ENCODE assay signal across 23 cellular contexts in genomic region chr1:161285113-161285512, GRCh38. TPM values are rescaled to one million over a fixed set of nuclear protein-coding genes. Genes with fewer than 3 reads are reported as not detected.
DNase-seq lines count a peak whose midpoint lies in the region; ATAC-seq, FAIRE-seq and TF ChIP-seq lines count a peak whose summit lies in the region.
"Had no signal": no experiment of that assay in that cellular context is flagged by ENCODE, and none has a peak within 500 bp of the region (broad histone marks: within the 10 kb centered on the region; RNA-seq: fewer than 3 reads in every experiment).

No MANE protein-coding gene starts in this region.

- no peaks in the 10 kb centered on the region for H4K20me1 ChIP-seq in HepG2 (ENCODE audit: insufficient read depth, low read length)
- H4K20me1 ChIP-seq: BLaER1 had no signal

- no peak for TF ChIP-seq RAD21 in HepG2 (CRISPR knock-in tag; IDR thresholded peaks at IDR 0.05)

- H3K4me3 ChIP-seq in HepG2 (replicated peaks in 1 of 3; ENCODE audit: insufficient read depth in 1 of 3, low read depth in 2 of 3, low read length in 3 of 3), result no peak overlapping the region
- no peak overlapping the region for H3K4me3 ChIP-seq in right lobe of liver
- no peak overlapping the region for H3K4me3 ChIP-seq in endodermal cell (ENCODE audit: low read length)
- H3K4me3 ChIP-seq: BLaER1 had no signal

- POLR2A ChIA-PET in HepG2 (lab: Yijun Ruan, JAX), result no interaction called here

- no TSS peak for BruUV-seq in HepG2 (replicated peaks; lab: Mats Ljungman, UMichigan)

- H3K27me3 ChIP-seq in HepG2 (ENCODE audit: control insufficient read depth in 1 of 2, insufficient read depth in 2 of 2, low read length in 2 of 2) (no peaks in the 10 kb centered on the region; a peak in 1 of 5 replicates), right lobe of liver (no peaks in the 10 kb centered on the region), endodermal cell (ENCODE audit: control insufficient read depth, insufficient read depth, low read length, poor library complexity, severe bottlenecking) (peaks cover 5% of the 10 kb centered on the region)
- H3K27me3 ChIP-seq: BLaER1 had no signal

- no peaks in the 10 kb centered on the region for H3K79me2 ChIP-seq in HepG2 (ENCODE audit: insufficient read depth, low read length)

- peaks cover 22% of the 10 kb centered on the region for H3K4me1 Mint-ChIP-seq in endodermal cell
- H3K4me1 Mint-ChIP-seq: CD4-positive, alpha-beta memory T cell had no signal

- peaks cover 14% of the 10 kb centered on the region for H3K27me3 Mint-ChIP-seq in endodermal cell (ENCODE audit: insufficient read depth)

- no peak for TF ChIP-seq POLR2A in HepG2 (IDR thresholded peaks at IDR 0.05; ENCODE audit: insufficient read depth in 1 of 2, low read depth in 2 of 2, low read length in 2 of 2)
- no peak for TF ChIP-seq POLR2A in right lobe of liver (IDR thresholded peaks at IDR 0.05)

- TF ChIP-seq CTCF in HepG2 (CRISPR knock-in tag; IDR thresholded peaks at IDR 0.05) (no peak), right lobe of liver (IDR thresholded peaks at IDR 0.05) (no peak), endodermal cell (conservative IDR thresholded peaks at IDR 0.05) (peak; percentile 15)

- no peak overlapping the region for H3K4me3 Mint-ChIP-seq in endodermal cell
- H3K4me3 Mint-ChIP-seq: CD14-positive monocyte; CD4-positive, alpha-beta memory T cell had no signal

- WGBS in HepG2 (ENCODE audit: low lambda C conversion rate), result 86% methylated on average over 2 of the region's 2 CpGs
- WGBS in right lobe of liver (ENCODE audit: insufficient coverage, low coverage, low lambda C conversion rate, missing lambda C conversion rate), result 89% methylated on average over 1 of the region's 2 CpGs
- 90 to 100% methylated on average over 1 to 2 of the region's 2 CpGs for WGBS in endodermal cell (ENCODE audit: insufficient coverage in 1 of 2, insufficient read length in 1 of 2), 2 experiments

- H3K36me3 Mint-ChIP-seq in endodermal cell (ENCODE audit: low read depth), result peaks cover 4% of the 10 kb centered on the region
- H3K36me3 Mint-ChIP-seq: CD14-positive monocyte had no signal

- H3K9me3 ChIP-seq in HepG2 (ENCODE audit: low read length), result no peaks in the 10 kb centered on the region
- no peaks in the 10 kb centered on the region for H3K9me3 ChIP-seq in right lobe of liver
- no peaks in the 10 kb centered on the region for H3K9me3 ChIP-seq in endodermal cell (ENCODE audit: control insufficient read depth, low read length)
- H3K9me3 ChIP-seq: BLaER1 had no signal

- CTCF ChIA-PET in HepG2 (lab: Yijun Ruan, JAX; ENCODE audit: low intra/inter-chr PET ratio, low total read pairs), result no interaction called here

- H3K9ac ChIP-seq in HepG2 (ENCODE audit: insufficient read depth, low read depth, low read length), result no peak overlapping the region
- no peak overlapping the region for H3K9ac ChIP-seq in endodermal cell (ENCODE audit: extremely low read depth, low read length, poor library complexity, severe bottlenecking)
- H3K9ac ChIP-seq: BLaER1 had no signal

- no peak overlapping the region for H3K27ac ChIP-seq in HepG2 (ENCODE audit: extremely low read length, insufficient read depth, low read length)
- no peak overlapping the region for H3K27ac ChIP-seq in right lobe of liver
- no peak overlapping the region for H3K27ac ChIP-seq in endodermal cell (ENCODE audit: low read depth, low read length)
- H3K27ac ChIP-seq: 22Rv1, BLaER1, HL-60 had no signal

- peaks cover 17% of the 10 kb centered on the region for H3K4me1 ChIP-seq in HepG2 (ENCODE audit: insufficient read depth, low read length)
- no peaks in the 10 kb centered on the region for H3K4me1 ChIP-seq in right lobe of liver
- no peaks in the 10 kb centered on the region for H3K4me1 ChIP-seq in endodermal cell (ENCODE audit: control insufficient read depth, insufficient read depth, low read length)
- H3K4me1 ChIP-seq: BLaER1 had no signal

- in situ Hi-C loops in HepG2 (cut with HindIII; ENCODE audit: extremely low pct_ligation_motif_present, low pct_unique_long_range_greater_than_20kb), result no loop called here

- no peaks in the 10 kb centered on the region for H3K36me3 ChIP-seq in HepG2 (replicated peaks in 1 of 2; ENCODE audit: control insufficient read depth in 1 of 2, insufficient read depth in 2 of 2, low read length in 2 of 2)
- H3K36me3 ChIP-seq in right lobe of liver, result no peaks in the 10 kb centered on the region
- H3K36me3 ChIP-seq in endodermal cell (ENCODE audit: control insufficient read depth, insufficient read depth, low read length), result no peaks in the 10 kb centered on the region
- H3K36me3 ChIP-seq: BLaER1 had no signal

- no peak for TF ChIP-seq EP300 in HepG2 (IDR thresholded peaks at IDR 0.05; ENCODE audit: low read depth in 2 of 2, low read length in 2 of 2)
- no peak for TF ChIP-seq EP300 in HepG2 (CRISPR knock-in tag; IDR thresholded peaks at IDR 0.05; ENCODE audit: borderline replicate concordance)

- no peak overlapping the region for H3K4me2 ChIP-seq in HepG2 (ENCODE audit: low read depth, low read length)
- H3K4me2 ChIP-seq: BLaER1 had no signal

- H3K27ac Mint-ChIP-seq in endodermal cell, result no peak overlapping the region
- H3K27ac Mint-ChIP-seq: CD4-positive, alpha-beta memory T cell had no signal

- H2AFZ ChIP-seq in HepG2 (ENCODE audit: low read length), result no peak overlapping the region

- H3K9me3 Mint-ChIP-seq in endodermal cell, result peaks cover 13% of the 10 kb centered on the region
- H3K9me3 Mint-ChIP-seq: CD14-positive monocyte; CD4-positive, alpha-beta memory T cell had no signal

- peak; percentile 45; the same call in 2 of the 3 replicates for ATAC-seq in HepG2
- no peak for ATAC-seq in right lobe of liver
- no peak for ATAC-seq in GM21515 (IDR thresholded peaks at IDR 0.05; ENCODE audit: unreplicated experiment)
- ATAC-seq in HG02884 (IDR thresholded peaks at IDR 0.05; ENCODE audit: unreplicated experiment), result no peak

- no peak for FAIRE-seq in HepG2 (lab: Jason Lieb, UNC)
- FAIRE-seq: GM12892, GM18507, H54 had no signal

- intact Hi-C loops in HepG2 (cut with micrococcal nuclease; ENCODE audit: unreplicated experiment), result no loop called here
- intact Hi-C loops in right lobe of liver (cut with DNase I), result loop anchor here in 1 of 2 donors (10.0 kb wide), 1 partner anchor 50 kb away; the partner anchor contains the start of gene NR1I3

- DNase-seq in HepG2 (ENCODE audit: low spot score), result no peak
- DNase-seq in right lobe of liver, result no peak
- DNase-seq in endodermal cell, result no peak
- DNase-seq: CD4-positive, alpha-beta memory T cell; DMS153; DMS79; GDM1; HCEC 1CT; IMR-90; KBM-7 had no signal

RNA-seq across cellular contexts. Expression of gene MPZ, which starts 24.7 kb away (rescaled TPM):
- total RNA-seq in HepG2 (2016; rRNA removed; fragmentation: Illumina TruSeq; extraction: Trizol) (7.3 and 18.3 TPM in 2 replicates), right lobe of liver (10 to 100 TPM in 1 of 6 experiments, 1 to 10 TPM in 5; 2.1 to 14.3 (median 6.5) TPM), endodermal cell (1 to 10 TPM; 1.7 to 3.3 TPM)
- 3.3 and 3.6 TPM in 2 replicates for total RNA-seq in HepG2 (2016; cell fraction: cytosol; rRNA removed; fragmentation: Illumina TruSeq; extraction: Trizol; ENCODE audit: low read depth)
- 6.2 and 18.9 TPM in 2 replicates for total RNA-seq in HepG2 (2016; cell fraction: insoluble cytoplasmic fraction; rRNA removed; fragmentation: Illumina TruSeq; extraction: Trizol)
- 6.8 and 7.5 TPM in 2 replicates for total RNA-seq in HepG2 (2016; cell fraction: membrane; rRNA removed; fragmentation: Illumina TruSeq; extraction: Trizol)
- 17.3 and 17.7 TPM in 2 replicates for total RNA-seq in HepG2 (2016; cell fraction: nucleus; rRNA removed; fragmentation: Illumina TruSeq; extraction: Trizol)
- polyA plus RNA-seq in HepG2 (2011; rRNA removed), result 24.6 and 26.7 TPM in 2 replicates
- polyA plus RNA-seq in HepG2 (2011; cell fraction: cytosol; rRNA removed), result 25.7 and 26.7 TPM in 2 replicates
- 23.6 and 24.3 TPM in 2 replicates for polyA plus RNA-seq in HepG2 (2011; cell fraction: nucleus; rRNA removed)
- polyA plus RNA-seq in HepG2 (2012), result 12.7 and 16.3 TPM in 2 replicates
- polyA plus RNA-seq in HepG2 (2016; cell fraction: cytosol; fragmentation: Illumina TruSeq; extraction: Trizol; ENCODE audit: low read depth), result 3.8 and 3.9 TPM in 2 replicates
- 7.7 and 9.4 TPM in 2 replicates for polyA plus RNA-seq in HepG2 (2016; cell fraction: insoluble cytoplasmic fraction; fragmentation: Illumina TruSeq; extraction: Trizol; ENCODE audit: low read depth)
- 7.1 and 7.5 TPM in 2 replicates for polyA plus RNA-seq in HepG2 (2016; cell fraction: membrane; fragmentation: Illumina TruSeq; extraction: Trizol; ENCODE audit: low read depth)
- 35.3 and 35.6 TPM in 2 replicates for polyA plus RNA-seq in HepG2 (2016; cell fraction: nucleus; fragmentation: Illumina TruSeq; extraction: Trizol; ENCODE audit: insufficient read depth, low read depth)
- 0.94 and 16.6 TPM in 2 replicates for polyA minus RNA-seq in HepG2 (2011; rRNA and poly(A)+ RNA removed; ENCODE audit: low replicate concordance)
- 7.5 and 8.2 TPM in 2 replicates for polyA minus RNA-seq in HepG2 (2011; cell fraction: cytosol; rRNA and poly(A)+ RNA removed)
- 5.5 and 7.5 TPM in 2 replicates for polyA minus RNA-seq in HepG2 (2011; cell fraction: nucleus; rRNA and poly(A)+ RNA removed)
- polyA plus RNA-seq in endodermal cell (2013, experiment 1 of 2), result 20.3 TPM
- polyA plus RNA-seq in endodermal cell (2013, experiment 2 of 2), result 18.3 TPM

RNA-seq across cellular contexts. Expression of gene PCP4L1, which starts 26.6 kb away (rescaled TPM):
- total RNA-seq in HepG2 (2016; rRNA removed; fragmentation: Illumina TruSeq; extraction: Trizol) (not detected in 2 replicates), right lobe of liver (1 to 10 TPM; 1.3 to 6.0 (median 2.9) TPM), endodermal cell (10 to 100 TPM in 1 of 2 donors, 1 to 10 TPM in 1; 4.0 to 11.3 TPM)
- total RNA-seq in HepG2 (2016; cell fraction: cytosol; rRNA removed; fragmentation: Illumina TruSeq; extraction: Trizol; ENCODE audit: low read depth), result not detected in 2 replicates
- 0.11 TPM in 1 of 2 replicates, not detected in the other for total RNA-seq in HepG2 (2016; cell fraction: insoluble cytoplasmic fraction; rRNA removed; fragmentation: Illumina TruSeq; extraction: Trizol)
- total RNA-seq in HepG2 (2016; cell fraction: membrane; rRNA removed; fragmentation: Illumina TruSeq; extraction: Trizol), result 0.12 and 0.17 TPM in 2 replicates
- total RNA-seq in HepG2 (2016; cell fraction: nucleus; rRNA removed; fragmentation: Illumina TruSeq; extraction: Trizol), result 0.25 TPM in 1 of 2 replicates, not detected in the other
- 0.28 and 0.59 TPM in 2 replicates for polyA plus RNA-seq in HepG2 (2011; rRNA removed)
- polyA plus RNA-seq in HepG2 (2011; cell fraction: cytosol; rRNA removed), result 0.09 and 0.28 TPM in 2 replicates
- polyA plus RNA-seq in HepG2 (2011; cell fraction: nucleus; rRNA removed), result 0.29 and 0.38 TPM in 2 replicates
- polyA plus RNA-seq in HepG2 (2012), result 0.37 and 1.6 TPM in 2 replicates
- not detected in 2 replicates for polyA plus RNA-seq in HepG2 (2016; cell fraction: cytosol; fragmentation: Illumina TruSeq; extraction: Trizol; ENCODE audit: low read depth)
- 0.23 TPM in 1 of 2 replicates, not detected in the other for polyA plus RNA-seq in HepG2 (2016; cell fraction: insoluble cytoplasmic fraction; fragmentation: Illumina TruSeq; extraction: Trizol; ENCODE audit: low read depth)
- polyA plus RNA-seq in HepG2 (2016; cell fraction: membrane; fragmentation: Illumina TruSeq; extraction: Trizol; ENCODE audit: low read depth), result not detected in 2 replicates
- polyA plus RNA-seq in HepG2 (2016; cell fraction: nucleus; fragmentation: Illumina TruSeq; extraction: Trizol; ENCODE audit: insufficient read depth, low read depth), result not detected in 2 replicates
- 0.26 TPM in 1 of 2 replicates, not detected in the other for polyA minus RNA-seq in HepG2 (2011; rRNA and poly(A)+ RNA removed; ENCODE audit: low replicate concordance)
- polyA minus RNA-seq in HepG2 (2011; cell fraction: cytosol; rRNA and poly(A)+ RNA removed), result not detected in 2 replicates
- polyA minus RNA-seq in HepG2 (2011; cell fraction: nucleus; rRNA and poly(A)+ RNA removed), result 0.37 TPM in 1 of 2 replicates, not detected in the other
- polyA plus RNA-seq in endodermal cell (2013, experiment 1 of 2), result not detected
- polyA plus RNA-seq in endodermal cell (2013, experiment 2 of 2), result 0.33 TPM
- total RNA-seq: A673; CD4-positive, alpha-beta memory T cell; IMR-90 had no signal
- polyA plus RNA-seq: AG04450; CD14-positive monocyte; CD4-positive, alpha-beta memory T cell; IMR-90 had no signal

RNA-seq across cellular contexts. Expression of gene SDHC, which starts 29.1 kb away (rescaled TPM):
- 27.1 and 85.0 TPM in 2 replicates for total RNA-seq in HepG2 (2016; rRNA removed; fragmentation: Illumina TruSeq; extraction: Trizol)
- 6.6 and 7.1 TPM in 2 replicates for total RNA-seq in HepG2 (2016; cell fraction: cytosol; rRNA removed; fragmentation: Illumina TruSeq; extraction: Trizol; ENCODE audit: low read depth)
- total RNA-seq in HepG2 (2016; cell fraction: insoluble cytoplasmic fraction; rRNA removed; fragmentation: Illumina TruSeq; extraction: Trizol), result 31.5 and 89.0 TPM in 2 replicates
- 11.7 and 14.4 TPM in 2 replicates for total RNA-seq in HepG2 (2016; cell fraction: membrane; rRNA removed; fragmentation: Illumina TruSeq; extraction: Trizol)
- 35.3 and 45.4 TPM in 2 replicates for total RNA-seq in HepG2 (2016; cell fraction: nucleus; rRNA removed; fragmentation: Illumina TruSeq; extraction: Trizol)
- 199 and 229 TPM in 2 replicates for polyA plus RNA-seq in HepG2 (2011; rRNA removed)
- polyA plus RNA-seq in HepG2 (2011; cell fraction: cytosol; rRNA removed), result 343 and 361 TPM in 2 replicates
- polyA plus RNA-seq in HepG2 (2011; cell fraction: nucleus; rRNA removed), result 86.0 and 92.0 TPM in 2 replicates
- polyA plus RNA-seq in HepG2 (2012), result 170 and 238 TPM in 2 replicates
- 38.5 and 40.2 TPM in 2 replicates for polyA plus RNA-seq in HepG2 (2016; cell fraction: cytosol; fragmentation: Illumina TruSeq; extraction: Trizol; ENCODE audit: low read depth)
- 408 and 469 TPM in 2 replicates for polyA plus RNA-seq in HepG2 (2016; cell fraction: insoluble cytoplasmic fraction; fragmentation: Illumina TruSeq; extraction: Trizol; ENCODE audit: low read depth)
- polyA plus RNA-seq in HepG2 (2016; cell fraction: membrane; fragmentation: Illumina TruSeq; extraction: Trizol; ENCODE audit: low read depth), result 66.2 and 70.3 TPM in 2 replicates
- polyA plus RNA-seq in HepG2 (2016; cell fraction: nucleus; fragmentation: Illumina TruSeq; extraction: Trizol; ENCODE audit: insufficient read depth, low read depth), result 164 and 176 TPM in 2 replicates
- 193 and 211 TPM in 2 replicates for polyA minus RNA-seq in HepG2 (2011; rRNA and poly(A)+ RNA removed; ENCODE audit: low replicate concordance)
- polyA minus RNA-seq in HepG2 (2011; cell fraction: cytosol; rRNA and poly(A)+ RNA removed), result 97.8 and 115 TPM in 2 replicates
- polyA minus RNA-seq in HepG2 (2011; cell fraction: nucleus; rRNA and poly(A)+ RNA removed), result 70.2 and 72.6 TPM in 2 replicates
- total RNA-seq in right lobe of liver, result 100 to 1,000 TPM; 167 to 282 (median 235) TPM
- total RNA-seq in endodermal cell, result 100 to 1,000 TPM; 270 to 296 TPM
- polyA plus RNA-seq in endodermal cell (2013, experiment 1 of 2), result 206 TPM
- polyA plus RNA-seq in endodermal cell (2013, experiment 2 of 2), result 181 TPM

RNA-seq across cellular contexts. Expression of gene NR1I3, which starts 47.1 kb away (rescaled TPM):
- total RNA-seq in HepG2 (2016; rRNA removed; fragmentation: Illumina TruSeq; extraction: Trizol) (0.60 and 0.95 TPM in 2 replicates), right lobe of liver (100 to 1,000 TPM in 3 of 6 experiments, 10 to 100 TPM in 3; 24.1 to 169 (median 85.7) TPM), endodermal cell (not detected)
- 0.44 and 0.61 TPM in 2 replicates for total RNA-seq in HepG2 (2016; cell fraction: cytosol; rRNA removed; fragmentation: Illumina TruSeq; extraction: Trizol; ENCODE audit: low read depth)
- total RNA-seq in HepG2 (2016; cell fraction: insoluble cytoplasmic fraction; rRNA removed; fragmentation: Illumina TruSeq; extraction: Trizol), result 0.62 and 1.3 TPM in 2 replicates
- 0.28 and 1.5 TPM in 2 replicates for total RNA-seq in HepG2 (2016; cell fraction: membrane; rRNA removed; fragmentation: Illumina TruSeq; extraction: Trizol)
- total RNA-seq in HepG2 (2016; cell fraction: nucleus; rRNA removed; fragmentation: Illumina TruSeq; extraction: Trizol), result 1.3 and 1.6 TPM in 2 replicates
- polyA plus RNA-seq in HepG2 (2011; rRNA removed), result 0.56 and 0.62 TPM in 2 replicates
- polyA plus RNA-seq in HepG2 (2011; cell fraction: cytosol; rRNA removed), result 0.25 and 0.55 TPM in 2 replicates
- 2.3 and 3.0 TPM in 2 replicates for polyA plus RNA-seq in HepG2 (2011; cell fraction: nucleus; rRNA removed)
- 1.4 and 5.3 TPM in 2 replicates for polyA plus RNA-seq in HepG2 (2012)
- 0.33 and 0.49 TPM in 2 replicates for polyA plus RNA-seq in HepG2 (2016; cell fraction: cytosol; fragmentation: Illumina TruSeq; extraction: Trizol; ENCODE audit: low read depth)
- 0.58 and 0.98 TPM in 2 replicates for polyA plus RNA-seq in HepG2 (2016; cell fraction: insoluble cytoplasmic fraction; fragmentation: Illumina TruSeq; extraction: Trizol; ENCODE audit: low read depth)
- polyA plus RNA-seq in HepG2 (2016; cell fraction: membrane; fragmentation: Illumina TruSeq; extraction: Trizol; ENCODE audit: low read depth), result 0.23 and 0.64 TPM in 2 replicates
- 1.1 and 2.0 TPM in 2 replicates for polyA plus RNA-seq in HepG2 (2016; cell fraction: nucleus; fragmentation: Illumina TruSeq; extraction: Trizol; ENCODE audit: insufficient read depth, low read depth)
- polyA minus RNA-seq in HepG2 (2011; rRNA and poly(A)+ RNA removed; ENCODE audit: low replicate concordance), result 0.32 TPM in 1 of 2 replicates, not detected in the other
- polyA minus RNA-seq in HepG2 (2011; cell fraction: cytosol; rRNA and poly(A)+ RNA removed), result not detected in 2 replicates
- 0.62 and 1.7 TPM in 2 replicates for polyA minus RNA-seq in HepG2 (2011; cell fraction: nucleus; rRNA and poly(A)+ RNA removed)
- not detected for polyA plus RNA-seq in endodermal cell (2013, experiment 1 of 2)
- polyA plus RNA-seq in endodermal cell (2013, experiment 2 of 2), result not detected
- total RNA-seq: A673; CD4-positive, alpha-beta memory T cell; Daoy; HT1080; IMR-90 had no signal
- polyA plus RNA-seq: AG04450, CD14-positive monocyte, IMR-90 had no signal

RNA-seq across cellular contexts. Expression of gene TOMM40L, which starts 59.3 kb away (rescaled TPM):
- total RNA-seq in HepG2 (2016; rRNA removed; fragmentation: Illumina TruSeq; extraction: Trizol) (26.2 and 29.1 TPM in 2 replicates), right lobe of liver (10 to 100 TPM in 3 of 6 experiments, 1 to 10 TPM in 3; 4.3 to 18.5 (median 8.1) TPM), endodermal cell (10 to 100 TPM in 1 of 2 donors, 1 to 10 TPM in 1; 9.0 to 11.6 TPM)
- total RNA-seq in HepG2 (2016; cell fraction: cytosol; rRNA removed; fragmentation: Illumina TruSeq; extraction: Trizol; ENCODE audit: low read depth), result 8.5 and 8.6 TPM in 2 replicates
- 26.8 and 29.0 TPM in 2 replicates for total RNA-seq in HepG2 (2016; cell fraction: insoluble cytoplasmic fraction; rRNA removed; fragmentation: Illumina TruSeq; extraction: Trizol)
- 28.7 and 28.9 TPM in 2 replicates for total RNA-seq in HepG2 (2016; cell fraction: membrane; rRNA removed; fragmentation: Illumina TruSeq; extraction: Trizol)
- 18.4 and 20.4 TPM in 2 replicates for total RNA-seq in HepG2 (2016; cell fraction: nucleus; rRNA removed; fragmentation: Illumina TruSeq; extraction: Trizol)
- polyA plus RNA-seq in HepG2 (2011; rRNA removed), result 14.1 and 16.9 TPM in 2 replicates
- 15.2 and 16.3 TPM in 2 replicates for polyA plus RNA-seq in HepG2 (2011; cell fraction: cytosol; rRNA removed)
- polyA plus RNA-seq in HepG2 (2011; cell fraction: nucleus; rRNA removed), result 29.3 and 32.6 TPM in 2 replicates
- polyA plus RNA-seq in HepG2 (2012), result 8.7 and 12.4 TPM in 2 replicates
- polyA plus RNA-seq in HepG2 (2016; cell fraction: cytosol; fragmentation: Illumina TruSeq; extraction: Trizol; ENCODE audit: low read depth), result 8.3 and 8.8 TPM in 2 replicates
- 26.8 and 28.0 TPM in 2 replicates for polyA plus RNA-seq in HepG2 (2016; cell fraction: insoluble cytoplasmic fraction; fragmentation: Illumina TruSeq; extraction: Trizol; ENCODE audit: low read depth)
- 20.9 and 21.0 TPM in 2 replicates for polyA plus RNA-seq in HepG2 (2016; cell fraction: membrane; fragmentation: Illumina TruSeq; extraction: Trizol; ENCODE audit: low read depth)
- polyA plus RNA-seq in HepG2 (2016; cell fraction: nucleus; fragmentation: Illumina TruSeq; extraction: Trizol; ENCODE audit: insufficient read depth, low read depth), result 34.0 and 43.4 TPM in 2 replicates
- polyA minus RNA-seq in HepG2 (2011; rRNA and poly(A)+ RNA removed; ENCODE audit: low replicate concordance), result 52.6 and 61.0 TPM in 2 replicates
- polyA minus RNA-seq in HepG2 (2011; cell fraction: cytosol; rRNA and poly(A)+ RNA removed), result 9.3 and 13.5 TPM in 2 replicates
- polyA minus RNA-seq in HepG2 (2011; cell fraction: nucleus; rRNA and poly(A)+ RNA removed), result 20.0 and 25.9 TPM in 2 replicates
- polyA plus RNA-seq in endodermal cell (2013, experiment 1 of 2), result 9.8 TPM
- polyA plus RNA-seq in endodermal cell (2013, experiment 2 of 2), result 10.6 TPM
